ENCODE assay signal across 15 cellular contexts in the genomic region with DNA sequence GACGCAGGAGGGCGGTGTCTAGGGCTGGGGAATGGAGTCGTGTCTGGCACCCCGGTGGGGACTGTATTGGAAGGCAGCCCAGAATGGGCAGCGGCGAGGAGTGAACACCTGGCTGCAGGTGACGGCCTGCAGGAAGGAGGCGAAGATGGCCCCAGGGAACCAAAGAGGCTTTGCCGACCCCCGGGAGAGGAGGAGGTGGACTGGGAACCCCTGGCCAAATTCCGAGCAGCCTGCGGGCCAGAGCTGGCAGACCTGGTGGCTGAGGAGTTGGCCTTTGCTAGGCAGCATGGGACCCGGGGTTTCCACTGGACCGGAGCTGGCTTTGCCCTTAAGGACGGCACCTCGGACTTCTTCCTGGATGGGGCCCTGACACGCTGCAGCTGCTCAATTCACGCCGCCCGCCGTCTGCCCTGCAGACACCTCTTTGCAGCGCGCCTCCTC. TPM values are rescaled to one million over a fixed set of nuclear protein-coding genes. Genes with fewer than 3 reads are reported as not detected.
DNase-seq lines count a peak whose midpoint lies in the region; ATAC-seq and TF ChIP-seq lines count a peak whose summit lies in the region.
"Had no signal": no experiment of that assay in that cellular context is flagged by ENCODE, and none has a peak within 500 bp of the region (broad histone marks: within the 10 kb centered on the region; RNA-seq: fewer than 3 reads in every experiment).

No MANE protein-coding gene starts in this region.

- intact Hi-C loops in cardiac septum (cut with DNase I) (no loop called here), left cardiac atrium (cut with DNase I) (no loop called here)

- ATAC-seq in left cardiac atrium: peak; percentile 16 to 32
- no peak for ATAC-seq in HG03045 (IDR thresholded peaks at IDR 0.05; ENCODE audit: unreplicated experiment)
- ATAC-seq in HG03039 (IDR thresholded peaks at IDR 0.05; ENCODE audit: unreplicated experiment): no peak

- peak overlapping the region; percentile 48 for H3K27ac ChIP-seq in cardiac muscle cell
- H3K27ac ChIP-seq: prostate gland had no signal

- H3K4me1 ChIP-seq in cardiac muscle cell (ENCODE audit: low read depth): peaks cover 9% of the 10 kb centered on the region
- H3K4me1 ChIP-seq: prostate gland had no signal

- no peak overlapping the region for H3K4me3 ChIP-seq in cardiac muscle cell
- H3K4me3 ChIP-seq: prostate gland had no signal

- no peaks in the 10 kb centered on the region for H3K36me3 ChIP-seq in cardiac muscle cell
- H3K36me3 ChIP-seq: prostate gland had no signal

- no peaks in the 10 kb centered on the region for H3K9me3 ChIP-seq in cardiac muscle cell (ENCODE audit: low read depth)
- H3K9me3 ChIP-seq: prostate gland had no signal

- no peak for TF ChIP-seq CTCF in cardiac muscle cell (IDR thresholded peaks at IDR 0.05; ENCODE audit: low read depth, low read length)

- DNase-seq in cardiac muscle cell (ENCODE audit: low read depth in 1 of 2, low spot score in 1 of 2) (peak in 1 of 2 donors; percentile 43), cardiac septum (ENCODE audit: low spot score) (no peak), NCI-H69 (lab: John Stamatoyannopoulos, UW) (peak; percentile 88), left cardiac atrium (no peak), kidney tubule cell (ENCODE audit: low spot score) (no peak), activated gamma-delta T cell (lab: John Stamatoyannopoulos, UW) (no peak)
- DNase-seq: AML-193; DMS53; Karpas-422; NCI-H187; NCI-H526; stimulated activated CD4-positive, alpha-beta T cell treated with anti-CD3 and anti-CD28 coated beads, Interleukin-15, amount 100 ng/mL, for 24 hours had no signal

- H3K27me3 ChIP-seq in cardiac muscle cell: no peaks in the 10 kb centered on the region

RNA-seq across cellular contexts. Expression of a gene that starts 25.9 kb away (rescaled TPM):
- total RNA-seq in cardiac muscle cell (7.0 and 7.8 TPM in 2 replicates), cardiac septum (6.9 TPM), left cardiac atrium (1 to 10 TPM; 4.6 to 6.2 TPM)
- 1.5 and 2.0 TPM in 2 replicates for polyA plus RNA-seq in cardiac muscle cell

RNA-seq across cellular contexts. Expression of a gene that starts 26.2 kb away (rescaled TPM):
- total RNA-seq in cardiac muscle cell: 42.0 and 52.5 TPM in 2 replicates
- 53.3 and 57.2 TPM in 2 replicates for polyA plus RNA-seq in cardiac muscle cell
- 5.2 TPM for total RNA-seq in cardiac septum
- 1 to 10 TPM; 5.8 to 7.4 TPM for total RNA-seq in left cardiac atrium

RNA-seq across cellular contexts. Expression of a gene that starts 59.4 kb away (rescaled TPM):
- total RNA-seq in cardiac muscle cell: 27.3 and 57.6 TPM in 2 replicates
- 19.1 and 30.4 TPM in 2 replicates for polyA plus RNA-seq in cardiac muscle cell
- 26.1 TPM for total RNA-seq in cardiac septum
- total RNA-seq in left cardiac atrium: 10 to 100 TPM; 33.5 to 37.4 TPM

Comparison
In these comparisons a context has a peak if more than half of its experiments do, and no peak if none do; other contexts are left out.
1. ATAC-seq: peak in left cardiac atrium (2 of 2); none in HG03045 (single experiment) and HG03039 (single experiment).